In the genomic region with DNA sequence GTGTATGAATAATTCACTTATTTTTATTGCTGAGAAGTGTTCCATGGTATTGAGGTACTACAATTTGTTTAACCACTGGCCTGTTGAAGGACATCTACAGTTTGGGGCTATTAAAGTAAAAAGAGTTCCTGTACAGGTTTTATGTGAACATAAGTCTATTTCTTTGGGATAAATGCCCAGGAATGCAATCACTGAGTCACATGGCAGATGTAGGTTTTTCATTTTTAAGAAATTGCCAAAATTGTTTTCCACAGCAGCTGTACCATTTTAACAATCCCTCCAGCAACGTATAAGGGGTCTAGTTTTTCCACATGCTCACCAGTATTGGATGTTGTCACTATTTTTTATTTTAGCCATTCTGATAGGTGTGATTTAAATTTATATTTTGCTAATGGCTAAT, we compare ENCODE assay signal across 15 cellular contexts.
A peak's percentile ranks its signal among the peaks of the same experiment; 100 is the strongest.
DNase-seq lines count a peak whose midpoint lies in the region; ATAC-seq and TF ChIP-seq lines count a peak whose summit lies in the region.
"Had no signal": no experiment of that assay in that cellular context is flagged by ENCODE, and none has a peak within 500 bp of the region (broad histone marks: within the 10 kb centered on the region; RNA-seq: fewer than 3 reads in every experiment).

No MANE protein-coding gene starts in this region.

- H3K79me2 ChIP-seq in Karpas-422 (ENCODE audit: low read length): peaks cover 3% of the 10 kb centered on the region; the same call in 1 of the 2 replicates
- peaks cover 9% of the 10 kb centered on the region for H3K79me2 ChIP-seq in parathyroid adenoma

- TF ChIP-seq CTCF in fibroblast of mammary gland (conservative IDR thresholded peaks at IDR 0.05; ENCODE audit: control insufficient read depth, insufficient read depth, low read depth, low read length) (no peak), parathyroid adenoma (IDR thresholded peaks at IDR 0.05) (no peak)

- peaks cover 31% of the 10 kb centered on the region for H3K4me1 ChIP-seq in Karpas-422 (ENCODE audit: low read length)
- peaks cover 20% of the 10 kb centered on the region for H3K4me1 ChIP-seq in parathyroid adenoma
- peaks cover 0 to 2% of the 10 kb centered on the region in 2 donors for H3K4me1 ChIP-seq in aorta (ENCODE audit: control insufficient read depth in 1 of 2, insufficient read depth in 2 of 2, low read length in 2 of 2)

- intact Hi-C loops in aorta (cut with DNase I): loop anchor here in 1 of 2 donors (5.0 kb wide), 2 partner anchors 46 to 84 kb away; no protein-coding TSS in a partner anchor

- H2AFZ ChIP-seq in Karpas-422 (ENCODE audit: low read length): no peak overlapping the region
- H2AFZ ChIP-seq in parathyroid adenoma: no peak overlapping the region

- no peaks in the 10 kb centered on the region for H4K20me1 ChIP-seq in Karpas-422 (ENCODE audit: insufficient read depth, low read depth, low read length)

- H3K27ac ChIP-seq in Karpas-422 (ENCODE audit: low read length) (peak overlapping the region; percentile 17; the same call in 1 of the 2 replicates), parathyroid adenoma (peak overlapping the region; percentile 44), aorta (ENCODE audit: low read depth in 1 of 2, low read length in 2 of 2) (no peak overlapping the region)
- H3K27ac ChIP-seq: HL-60 had no signal

- H3K4me2 ChIP-seq in Karpas-422 (ENCODE audit: low read depth, low read length, poor library complexity, severe bottlenecking) (no peak overlapping the region), parathyroid adenoma (ENCODE audit: low read length) (no peak overlapping the region)

- H3K27me3 ChIP-seq in Karpas-422 (ENCODE audit: low read length) (no peaks in the 10 kb centered on the region), parathyroid adenoma (ENCODE audit: control insufficient read depth, insufficient read depth, low read length) (no peaks in the 10 kb centered on the region), aorta (ENCODE audit: control insufficient read depth in 1 of 2, insufficient read depth in 2 of 2, low read length in 1 of 2) (no peaks in the 10 kb centered on the region)

- no peaks in the 10 kb centered on the region for H3K9me2 ChIP-seq in Karpas-422 (replicated peaks; ENCODE audit: insufficient read depth, low read length)

- H3K9ac ChIP-seq in Karpas-422 (ENCODE audit: low read length) (no peak overlapping the region), parathyroid adenoma (no peak overlapping the region)

- peak; percentile 42 for DNase-seq in EH (ENCODE audit: low read depth)
- DNase-seq in Karpas-422: no peak
- DNase-seq in fibroblast of mammary gland (ENCODE audit: low read depth): peak; percentile 35
- no peak for DNase-seq in HPDE6-E6E7 (ENCODE audit: extremely low spot score)
- DNase-seq in SHP77 treated with DMSO at 0.1 percent for 48 hours (lab: John Stamatoyannopoulos, UW): no peak
- no peak for DNase-seq in aorta
- DNase-seq: CD4-positive, CD25-positive, alpha-beta regulatory T cell; DMS79; GOT3; KG1; NCI-H1694 treated with DMSO at 0.1 percent for 48 hours; NCI-H446; PC-3 had no signal

- H3K9me3 ChIP-seq in Karpas-422 (ENCODE audit: low read length) (no peaks in the 10 kb centered on the region), parathyroid adenoma (ENCODE audit: control insufficient read depth, low read length) (no peaks in the 10 kb centered on the region), aorta (ENCODE audit: control insufficient read depth, low read length) (no peaks in the 10 kb centered on the region)

- H3K4me3 ChIP-seq in Karpas-422 (ENCODE audit: low read length) (no peak overlapping the region), fibroblast of mammary gland (ENCODE audit: control insufficient read depth, low read depth, low read length) (no peak overlapping the region), parathyroid adenoma (ENCODE audit: low read depth, low read length) (no peak overlapping the region), aorta (ENCODE audit: low read length in 2 of 2) (no peak overlapping the region)

- WGBS in aorta, 2 donors: 25 to 30% methylated on average over 1 of the region's 1 CpG

- no peak for ATAC-seq in aorta (ENCODE audit: low FRiP score)

- H3K36me3 ChIP-seq in Karpas-422 (ENCODE audit: insufficient read depth, low read length) (peaks cover 7% of the 10 kb centered on the region; the same call in 1 of the 2 replicates), parathyroid adenoma (ENCODE audit: control insufficient read depth, insufficient read depth, low read length) (no peaks in the 10 kb centered on the region), aorta (ENCODE audit: control insufficient read depth in 1 of 2, insufficient read depth in 2 of 2, low read length in 1 of 2) (no peaks in the 10 kb centered on the region)

Comparison
In these comparisons a context has a peak if more than half of its experiments do, and no peak if none do; other contexts are left out.
1. DNase-seq: peak in EH (single experiment) and fibroblast of mammary gland (single experiment); none in Karpas-422 (single experiment), HPDE6-E6E7 (single experiment), SHP77 treated with DMSO at 0.1 percent for 48 hours (single experiment) and aorta (0 of 2).
2. H3K27ac ChIP-seq: peak in Karpas-422 (single experiment) and parathyroid adenoma (single experiment); none in aorta (0 of 2).